37 cellular contexts compared by ENCODE assay signal in the genomic region with DNA sequence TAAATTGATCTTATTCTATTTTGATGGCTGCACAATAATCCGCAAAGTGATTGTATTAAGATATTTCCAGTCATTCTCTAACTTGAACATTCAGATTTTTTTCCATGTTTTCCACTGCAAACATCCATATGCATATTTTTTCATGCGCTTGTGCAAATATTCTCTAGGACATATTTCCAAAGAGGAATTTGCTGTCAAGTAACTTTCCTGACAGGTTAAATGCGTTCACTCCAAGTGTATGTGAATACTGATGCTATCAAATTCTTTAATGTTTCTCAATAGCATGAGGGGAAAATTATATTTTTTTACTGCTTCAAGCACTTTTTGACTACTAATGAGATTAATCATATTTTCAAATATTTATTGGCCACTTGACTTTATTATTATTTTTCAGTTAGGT.
"Had no signal": no experiment of that assay in that cellular context is flagged by ENCODE, and none has a peak within 500 bp of the region (broad histone marks: within the 10 kb centered on the region; RNA-seq: fewer than 3 reads in every experiment).

No MANE protein-coding gene starts in this region.

- H3K4me3 ChIP-seq: adrenal gland, ascending aorta, body of pancreas, breast epithelium, cardiac muscle cell had no signal

- DNase-seq: activated effector memory CD4-positive, alpha-beta T cell treated with anti-CD3 and anti-CD28 coated beads, Interleukin-2, amount 50 U/mL, for 16 hours; activated effector memory CD4-positive, alpha-beta T cell treated with Interleukin-2 at 50 U/mL for 16 hours; activated gamma-delta T cell; activated gamma-delta T cell treated with Interleukin-2 at 50 U/mL for 16 hours; activated naive CD4-positive, alpha-beta T cell; activated naive CD4-positive, alpha-beta T cell treated with anti-CD3 and anti-CD28 coated beads for 36 hours; activated naive CD4-positive, alpha-beta T cell treated with anti-CD3 and anti-CD28 coated beads, Interleukin-2, amount 10 ng/mL, durations not matched to agents 7 days and 5 days; activated naive CD4-positive, alpha-beta T cell treated with anti-CD3 and anti-CD28 coated beads, Interleukin-2, amount 50 U/mL, for 16 hours; activated naive CD4-positive, alpha-beta T cell treated with Interleukin-2 at 50 U/mL for 16 hours; activated naive CD8-positive, alpha-beta T cell treated with anti-CD3 and anti-CD28 coated beads for 36 hours; activated naive CD8-positive, alpha-beta T cell treated with anti-CD3 and anti-CD28 coated beads, Interleukin-2, amount 10 ng/mL, durations not matched to agents 7 days and 5 days; activated naive CD8-positive, alpha-beta T cell treated with anti-CD3 and anti-CD28 coated beads, Interleukin-2, amount 50 U/mL, for 24 hours; activated T-cell treated with anti-CD3 and anti-CD28 coated beads, Interleukin-2, amount 50 U/mL, for 1 hour; activated T-cell treated with anti-CD3 and anti-CD28 coated beads, Interleukin-2, amount 50 U/mL, for 24 hours; activated T-cell treated with anti-CD3 and anti-CD28 coated beads, Interleukin-2, amount 50 U/mL, for 4 hours; activated T-cell treated with anti-CD3 and anti-CD28 coated beads, Interleukin-2, amount 50 U/mL, for 48 hours; activated T-cell treated with anti-CD3 and anti-CD28 coated beads, Interleukin-2, amount 50 U/mL, for 72 hours; adrenal gland; amniotic stem cell; amygdala; anterior cingulate cortex; aorta; body of pancreas; brain microvascular endothelial cell; central memory CD4-positive, alpha-beta T cell; cerebellar nuclear complex had no signal

- H3K27ac ChIP-seq: adrenal gland, ascending aorta, body of pancreas, brain microvascular endothelial cell, breast epithelium, cardiac muscle cell had no signal

- H3K9me3 ChIP-seq: adrenal gland, ascending aorta, body of pancreas had no signal

- H3K9me3 Mint-ChIP-seq: activated naive CD4-positive, alpha-beta T cell treated with anti-CD3 and anti-CD28 coated beads for 36 hours; activated naive CD4-positive, alpha-beta T cell treated with anti-CD3 and anti-CD28 coated beads, Interleukin-2, amount 10 ng/mL, durations not matched to agents 7 days and 5 days; activated naive CD4-positive, alpha-beta T cell treated with anti-CD3 and anti-CD28 coated beads, Interleukin-2, amount 50 U/mL, for 24 hours; activated naive CD4-positive, alpha-beta T cell treated with anti-CD3 and anti-CD28 coated beads, Interleukin-2, amount 50 U/mL, for 72 hours; activated naive CD8-positive, alpha-beta T cell treated with anti-CD3 and anti-CD28 coated beads for 36 hours; activated naive CD8-positive, alpha-beta T cell treated with anti-CD3 and anti-CD28 coated beads, Interleukin-2, amount 10 ng/mL, durations not matched to agents 7 days and 5 days; activated naive CD8-positive, alpha-beta T cell treated with anti-CD3 and anti-CD28 coated beads, Interleukin-2, amount 50 U/mL, for 24 hours; activated T-cell treated with anti-CD3 and anti-CD28 coated beads, Interleukin-2, amount 50 U/mL, for 4 hours; activated T-helper 1 cell treated with anti-CD3 and anti-CD28 coated beads, Interleukin-12 subunit alpha, Interleukin-12 subunit beta, Interleukin-2, Interleukin-4 antibody, amounts not matched to agents 30 ng/mL and 10 ng/mL and 1 ng/mL, durations not matched to agents 14 hours and 24 hours and 36 hours; activated T-helper 17 cell treated with anti-CD3 and anti-CD28 coated beads, Interleukin-2, amount 50 U/mL, for 72 hours; activated T-helper 2 cell treated with anti-CD3 and anti-CD28 coated beads, Interferon-gamma antibody, Interleukin-2, Interleukin-4, amounts not matched to agents 10 μg/mL and 5 μg/mL and 100 μg/mL, durations not matched to agents 14 hours and 24 hours and 36 hours had no signal

- H3K36me3 ChIP-seq: adrenal gland, ascending aorta, brain microvascular endothelial cell, breast epithelium, cardiac muscle cell had no signal

- H3K27me3 Mint-ChIP-seq: activated naive CD4-positive, alpha-beta T cell treated with anti-CD3 and anti-CD28 coated beads, Interleukin-2, amount 10 ng/mL, durations not matched to agents 7 days and 5 days; activated naive CD4-positive, alpha-beta T cell treated with anti-CD3 and anti-CD28 coated beads, Interleukin-2, amount 50 U/mL, for 24 hours; activated naive CD8-positive, alpha-beta T cell treated with anti-CD3 and anti-CD28 coated beads, Interleukin-2, amount 10 ng/mL, durations not matched to agents 7 days and 5 days; activated T-cell treated with anti-CD3 and anti-CD28 coated beads, Interleukin-2, amount 50 U/mL, for 24 hours; activated T-helper 17 cell treated with anti-CD3 and anti-CD28 coated beads, Interleukin-2, amount 50 U/mL, for 72 hours; central memory CD8-positive, alpha-beta T cell had no signal

- H3K4me1 Mint-ChIP-seq: activated naive CD4-positive, alpha-beta T cell treated with anti-CD3 and anti-CD28 coated beads, Interleukin-2, amount 10 ng/mL, durations not matched to agents 7 days and 5 days; activated naive CD4-positive, alpha-beta T cell treated with anti-CD3 and anti-CD28 coated beads, Interleukin-2, amount 50 U/mL, for 24 hours; activated naive CD8-positive, alpha-beta T cell treated with anti-CD3 and anti-CD28 coated beads for 36 hours; activated naive CD8-positive, alpha-beta T cell treated with anti-CD3 and anti-CD28 coated beads, Interleukin-2, amount 10 ng/mL, durations not matched to agents 7 days and 5 days; activated naive CD8-positive, alpha-beta T cell treated with anti-CD3 and anti-CD28 coated beads, Interleukin-2, amount 50 U/mL, for 24 hours; activated T-helper 17 cell treated with anti-CD3 and anti-CD28 coated beads, Interleukin-2, amount 50 U/mL, for 72 hours; brain; central memory CD8-positive, alpha-beta T cell had no signal

- H3K36me3 Mint-ChIP-seq: activated naive CD4-positive, alpha-beta T cell treated with anti-CD3 and anti-CD28 coated beads, Interleukin-2, amount 10 ng/mL, durations not matched to agents 7 days and 5 days; activated naive CD4-positive, alpha-beta T cell treated with anti-CD3 and anti-CD28 coated beads, Interleukin-2, amount 50 U/mL, for 24 hours; activated naive CD4-positive, alpha-beta T cell treated with anti-CD3 and anti-CD28 coated beads, Interleukin-2, amount 50 U/mL, for 72 hours; activated naive CD8-positive, alpha-beta T cell; activated naive CD8-positive, alpha-beta T cell treated with anti-CD3 and anti-CD28 coated beads for 36 hours; activated naive CD8-positive, alpha-beta T cell treated with anti-CD3 and anti-CD28 coated beads, Interleukin-2, amount 10 ng/mL, durations not matched to agents 7 days and 5 days; brain had no signal

- H3K27me3 ChIP-seq: adrenal gland, ascending aorta, body of pancreas, brain microvascular endothelial cell, breast epithelium, cardiac muscle cell had no signal

- H3K27ac Mint-ChIP-seq: activated naive CD4-positive, alpha-beta T cell treated with anti-CD3 and anti-CD28 coated beads for 36 hours; activated naive CD4-positive, alpha-beta T cell treated with anti-CD3 and anti-CD28 coated beads, Interleukin-2, amount 10 ng/mL, durations not matched to agents 7 days and 5 days; activated naive CD4-positive, alpha-beta T cell treated with anti-CD3 and anti-CD28 coated beads, Interleukin-2, amount 50 U/mL, for 24 hours; activated naive CD4-positive, alpha-beta T cell treated with anti-CD3 and anti-CD28 coated beads, Interleukin-2, amount 50 U/mL, for 72 hours; activated naive CD8-positive, alpha-beta T cell; activated naive CD8-positive, alpha-beta T cell treated with anti-CD3 and anti-CD28 coated beads for 36 hours; activated naive CD8-positive, alpha-beta T cell treated with anti-CD3 and anti-CD28 coated beads, Interleukin-2, amount 10 ng/mL, durations not matched to agents 7 days and 5 days; activated naive CD8-positive, alpha-beta T cell treated with anti-CD3 and anti-CD28 coated beads, Interleukin-2, amount 50 U/mL, for 24 hours; activated T-cell treated with anti-CD3 and anti-CD28 coated beads, Interleukin-2, amount 50 U/mL, for 24 hours; activated T-cell treated with anti-CD3 and anti-CD28 coated beads, Interleukin-2, amount 50 U/mL, for 72 hours; activated T-helper 1 cell treated with anti-CD3 and anti-CD28 coated beads, Interleukin-12 subunit alpha, Interleukin-12 subunit beta, Interleukin-2, Interleukin-4 antibody, amounts not matched to agents 30 ng/mL and 10 ng/mL and 1 ng/mL, durations not matched to agents 14 hours and 24 hours and 36 hours; activated T-helper 17 cell treated with anti-CD3 and anti-CD28 coated beads, Interleukin-2, amount 50 U/mL, for 72 hours; activated T-helper 2 cell treated with anti-CD3 and anti-CD28 coated beads, Interferon-gamma antibody, Interleukin-2, Interleukin-4, amounts not matched to agents 10 μg/mL and 5 μg/mL and 100 μg/mL, durations not matched to agents 14 hours and 24 hours and 36 hours; brain had no signal

- H3K4me3 Mint-ChIP-seq: activated naive CD4-positive, alpha-beta T cell treated with anti-CD3 and anti-CD28 coated beads for 36 hours; activated naive CD4-positive, alpha-beta T cell treated with anti-CD3 and anti-CD28 coated beads, Interleukin-2, amount 10 ng/mL, durations not matched to agents 7 days and 5 days; activated naive CD4-positive, alpha-beta T cell treated with anti-CD3 and anti-CD28 coated beads, Interleukin-2, amount 50 U/mL, for 24 hours; activated naive CD8-positive, alpha-beta T cell; activated naive CD8-positive, alpha-beta T cell treated with anti-CD3 and anti-CD28 coated beads for 36 hours; activated naive CD8-positive, alpha-beta T cell treated with anti-CD3 and anti-CD28 coated beads, Interleukin-2, amount 10 ng/mL, durations not matched to agents 7 days and 5 days; activated naive CD8-positive, alpha-beta T cell treated with anti-CD3 and anti-CD28 coated beads, Interleukin-2, amount 50 U/mL, for 24 hours; activated T-cell treated with anti-CD3 and anti-CD28 coated beads, Interleukin-2, amount 50 U/mL, for 24 hours; activated T-cell treated with anti-CD3 and anti-CD28 coated beads, Interleukin-2, amount 50 U/mL, for 4 hours; activated T-cell treated with anti-CD3 and anti-CD28 coated beads, Interleukin-2, amount 50 U/mL, for 72 hours; activated T-helper 1 cell treated with anti-CD3 and anti-CD28 coated beads, Interleukin-12 subunit alpha, Interleukin-12 subunit beta, Interleukin-2, Interleukin-4 antibody, amounts not matched to agents 30 ng/mL and 10 ng/mL and 1 ng/mL, durations not matched to agents 14 hours and 24 hours and 36 hours; activated T-helper 17 cell treated with anti-CD3 and anti-CD28 coated beads, Interleukin-2, amount 50 U/mL, for 72 hours; brain; central memory CD8-positive, alpha-beta T cell had no signal
